ENCODE assay signal across 8 cellular contexts in genomic region chr2:161307676-161308075, GRCh38. TPM values are rescaled to one million over a fixed set of nuclear protein-coding genes. Genes with fewer than 3 reads are reported as not detected.
DNase-seq lines count a peak whose midpoint lies in the region; FAIRE-seq and TF ChIP-seq lines count a peak whose summit lies in the region.

No MANE protein-coding gene starts in this region.

- H2AFZ ChIP-seq in OCI-LY1 (ENCODE audit: low read length) (peak overlapping the region; percentile 26; the same call in 1 of the 2 replicates), H1 (ENCODE audit: low read length) (peak overlapping the region; percentile 31), osteoblast (ENCODE audit: low read length) (peak overlapping the region; percentile 94)

- H3K4me1 ChIP-seq in CD8-positive, alpha-beta memory T cell (ENCODE audit: insufficient read depth, low read length), result peaks cover 16% of the 10 kb centered on the region
- H3K4me1 ChIP-seq in OCI-LY1 (ENCODE audit: insufficient read depth, low read length, severe bottlenecking) (peaks cover 26% of the 10 kb centered on the region), H1 (replicated peaks in 1 of 4; ENCODE audit: control insufficient read depth in 3 of 4, insufficient read depth in 4 of 4, low read length in 3 of 4) (peaks cover 0 to 3% (median 0%) of the 10 kb centered on the region in 4 experiments; a peak in 2 of 7 replicates), osteoblast (ENCODE audit: insufficient read depth, low read length) (peaks cover 7% of the 10 kb centered on the region)

- H3K27ac ChIP-seq in CD8-positive, alpha-beta memory T cell (ENCODE audit: low read depth, low read length), result peak overlapping the region; percentile 83
- H3K27ac ChIP-seq in OCI-LY1 (ENCODE audit: low read depth, low read length, poor library complexity, severe bottlenecking), result peak overlapping the region; percentile 93
- H3K27ac ChIP-seq in H1 (ENCODE audit: low read depth, low read length), result no peak overlapping the region; the same call in 1 of the 2 replicates
- peak overlapping the region; percentile 94 for H3K27ac ChIP-seq in osteoblast (ENCODE audit: low read depth, low read length)

- no peaks in the 10 kb centered on the region for H3K27me3 ChIP-seq in CD8-positive, alpha-beta memory T cell (ENCODE audit: insufficient read depth, low read length, poor library complexity, severe bottlenecking)
- H3K27me3 ChIP-seq in OCI-LY1 (ENCODE audit: insufficient read depth, low read length), result no peaks in the 10 kb centered on the region
- H3K27me3 ChIP-seq in H1 (replicated peaks in 1 of 4; ENCODE audit: control insufficient read depth in 3 of 4, extremely low read depth in 1 of 4, insufficient read depth in 3 of 4, low read length in 3 of 4), result no peaks in the 10 kb centered on the region; a peak in 1 of 7 replicates
- no peaks in the 10 kb centered on the region for H3K27me3 ChIP-seq in osteoblast (ENCODE audit: insufficient read depth, low read length)

- H2BK15ac ChIP-seq in H1 (ENCODE audit: low read length), result no peak overlapping the region

- CTCF ChIA-PET in CD8-positive, alpha-beta memory T cell (lab: Charles Lee), result no interaction called here
- CTCF ChIA-PET in H1 (lab: Charles Lee; ENCODE audit: partially characterized antibody), result interaction anchor here (0.7 to 1.6 kb wide), 6 partner anchors 8 to 263 kb away, joined by 3 to 7 read pairs (median 4); no protein-coding TSS in a partner anchor

- no peak overlapping the region for H3K4ac ChIP-seq in H1 (replicated peaks; ENCODE audit: insufficient read length, low read depth, low read length)

- WGBS in H1 (ENCODE audit: extremely low coverage in 1 of 2, insufficient coverage in 1 of 2, insufficient read length in 1 of 2, insufficient replicate concordance in 2 of 2, low coverage in 1 of 2, low lambda C conversion rate in 2 of 2, missing lambda C conversion rate in 1 of 2), 2 experiments, result 32% methylated on average over 6 of the region's 6 CpGs; no CpG with 5 or more reads in 1 of the 2 experiments

- no peak overlapping the region for H4K91ac ChIP-seq in H1 (replicated peaks; ENCODE audit: insufficient read length, low read length)

- no peak for DNase-seq in CD8-positive, alpha-beta memory T cell
- DNase-seq in H1 (ENCODE audit: low read depth in 1 of 2, low spot score in 2 of 2) (no peak), osteoblast (ENCODE audit: insufficient read length, low spot score, missing footprints) (no peak), GM19239 (ENCODE audit: insufficient read length, low spot score) (no peak), NCI-H1694 (lab: John Stamatoyannopoulos, UW) (no peak), putamen (ENCODE audit: low spot score) (no peak)
- no peak for DNase-seq in effector CD8-positive, alpha-beta T cell (lab: John Stamatoyannopoulos, UW)

- peaks cover 1 to 7% of the 10 kb centered on the region in 2 donors for H3K27me3 Mint-ChIP-seq in CD8-positive, alpha-beta memory T cell

- H3K4me3 Mint-ChIP-seq in CD8-positive, alpha-beta memory T cell, result peak overlapping the region; percentile 90 to 100 (median 96)

- FAIRE-seq in H1 (lab: Jason Lieb, UNC) (no peak), GM19239 (lab: Jason Lieb, UNC) (no peak)

- H3K4me2 ChIP-seq in OCI-LY1 (ENCODE audit: low read length) (peak overlapping the region; percentile 86), H1 (ENCODE audit: insufficient read depth in 1 of 2, low read depth in 2 of 2, low read length in 2 of 2) (peak overlapping the region; percentile 59 to 71), osteoblast (ENCODE audit: insufficient read depth, low read length) (peak overlapping the region; percentile 88)

- H3K14ac ChIP-seq in H1 (ENCODE audit: insufficient read length), result no peak overlapping the region

- no peak overlapping the region for H3K23ac ChIP-seq in H1 (ENCODE audit: insufficient read length)

- H3K27ac Mint-ChIP-seq in CD8-positive, alpha-beta memory T cell, result peak overlapping the region; percentile 92 to 99 (median 97)

- H3F3A ChIP-seq in OCI-LY1 (ENCODE audit: insufficient read depth, low read length), result no peaks in the 10 kb centered on the region

- H3K79me2 ChIP-seq in OCI-LY1 (ENCODE audit: insufficient read depth, low read length), result peaks cover 48% of the 10 kb centered on the region
- peaks cover 18 to 43% of the 10 kb centered on the region in 2 experiments for H3K79me2 ChIP-seq in H1 (ENCODE audit: control insufficient read depth in 1 of 2, insufficient read depth in 2 of 2, low read length in 2 of 2)
- H3K79me2 ChIP-seq in osteoblast (ENCODE audit: insufficient read depth, low read length), result peaks cover 51% of the 10 kb centered on the region

- peak overlapping the region; percentile 97 for H3K9ac ChIP-seq in OCI-LY1 (ENCODE audit: low read length)
- H3K9ac ChIP-seq in H1 (replicated peaks in 1 of 4; ENCODE audit: extremely low read depth in 1 of 4, low read depth in 3 of 4, low read length in 3 of 4), result peak overlapping the region; percentile 8 to 95 (median 81); a peak in 4 of 7 replicates

- H2AK5ac ChIP-seq in H1 (ENCODE audit: low read depth, low read length), result no peak overlapping the region

- H3K79me1 ChIP-seq in H1 (ENCODE audit: low read depth, low read length), result no peaks in the 10 kb centered on the region

- peaks cover 3 to 16% (median 5%) of the 10 kb centered on the region in 3 donors for H3K36me3 Mint-ChIP-seq in CD8-positive, alpha-beta memory T cell

- TF ChIP-seq POLR2A in H1 (IDR thresholded peaks at IDR 0.05; ENCODE audit: control extremely low read depth in 1 of 2, low read depth in 2 of 2, low read length in 2 of 2), result no peak

- H3K18ac ChIP-seq in H1 (ENCODE audit: extremely low read depth, low read length), result no peak overlapping the region

- H2BK12ac ChIP-seq in H1 (ENCODE audit: low read depth, low read length), result no peak overlapping the region

- POLR2A ChIA-PET in CD8-positive, alpha-beta memory T cell (lab: Charles Lee), result interaction anchor here (1.3 kb wide), 1 partner anchor 1596 kb away, joined by 3 read pairs; the partner anchor contains the start of gene MARCHF7
- POLR2A ChIA-PET in H1 (lab: Charles Lee; ENCODE audit: partially characterized antibody), result interaction anchor here (0.7 to 1.9 kb wide), 18 partner anchors 13 to 148 kb away, joined by 3 to 8 read pairs (median 4); partner anchors contain the start of genes TANK and TBR1

- no peaks in the 10 kb centered on the region for H3K9me3 ChIP-seq in CD8-positive, alpha-beta memory T cell (ENCODE audit: low read length)
- H3K9me3 ChIP-seq in OCI-LY1 (ENCODE audit: low read length), result peaks cover 10% of the 10 kb centered on the region
- H3K9me3 ChIP-seq in H1 (ENCODE audit: insufficient read depth in 2 of 2, low read depth in 1 of 2, low read length in 1 of 2), result no peaks in the 10 kb centered on the region
- no peaks in the 10 kb centered on the region for H3K9me3 ChIP-seq in osteoblast (ENCODE audit: low read depth, low read length)

- no peak overlapping the region for H4K8ac ChIP-seq in H1 (ENCODE audit: extremely low read depth, insufficient read depth, low read length)

- no peak for TF ChIP-seq EP300 in H1 (IDR thresholded peaks at IDR 0.05; ENCODE audit: borderline replicate concordance in 1 of 2, low read depth in 2 of 2, low read length in 2 of 2)

- H2BK5ac ChIP-seq in H1 (ENCODE audit: low read depth, low read length), result no peak overlapping the region

- H3K56ac ChIP-seq in H1 (replicated peaks; ENCODE audit: insufficient read length, low read depth, low read length), result peak overlapping the region; percentile 9

- peak overlapping the region; percentile 47 for H4K5ac ChIP-seq in H1 (ENCODE audit: insufficient read length, low read depth, low read length)

- H3K4me1 Mint-ChIP-seq in CD8-positive, alpha-beta memory T cell, result peaks cover 30 to 53% (median 51%) of the 10 kb centered on the region in 3 donors

- H3K36me3 ChIP-seq in CD8-positive, alpha-beta memory T cell (ENCODE audit: insufficient read depth, low read length), result no peaks in the 10 kb centered on the region
- H3K36me3 ChIP-seq in OCI-LY1 (ENCODE audit: insufficient read depth, low read length), result peaks cover 19% of the 10 kb centered on the region
- H3K36me3 ChIP-seq in H1 (ENCODE audit: control insufficient read depth in 2 of 4, insufficient read depth in 4 of 4, low read length in 3 of 4), result no peaks in the 10 kb centered on the region
- no peaks in the 10 kb centered on the region for H3K36me3 ChIP-seq in osteoblast (ENCODE audit: insufficient read depth, low read length)

- H3K9me3 Mint-ChIP-seq in CD8-positive, alpha-beta memory T cell, result peaks cover under 1 to 13% (median 8%) of the 10 kb centered on the region in 5 donors

- H3K4me3 ChIP-seq in CD8-positive, alpha-beta memory T cell (ENCODE audit: low read length), result peak overlapping the region; percentile 61
- peak overlapping the region; percentile 96 for H3K4me3 ChIP-seq in OCI-LY1 (ENCODE audit: low read depth, low read length, poor library complexity, severe bottlenecking)
- peak overlapping the region; percentile 74 to 91 (median 87) for H3K4me3 ChIP-seq in H1 (ENCODE audit: extremely low read depth in 1 of 4, insufficient read depth in 2 of 4, low read depth in 3 of 4, low read length in 4 of 4)
- H3K4me3 ChIP-seq in osteoblast (ENCODE audit: insufficient read depth, low read length), result peak overlapping the region; percentile 89

- no peak for TF ChIP-seq CTCF in OCI-LY1 (IDR thresholded peaks at IDR 0.05; ENCODE audit: low read length)
- no peak for TF ChIP-seq CTCF in H1 (IDR thresholded peaks at IDR 0.05; ENCODE audit: control extremely low read depth in 1 of 3, insufficient read depth in 1 of 3, low read depth in 1 of 3, low read length in 3 of 3)
- no peak for TF ChIP-seq CTCF in osteoblast (IDR thresholded peaks at IDR 0.05; ENCODE audit: extremely low read depth, low read depth, low read length)

- H3K23me2 ChIP-seq in H1 (ENCODE audit: low read depth, low read length), result no peaks in the 10 kb centered on the region

- no peaks in the 10 kb centered on the region for H3K9me2 ChIP-seq in OCI-LY1 (ENCODE audit: low read depth, low read length)

- no peak for TF ChIP-seq RAD21 in H1 (IDR thresholded peaks at IDR 0.05 in 1 of 2, conservative IDR thresholded peaks at IDR 0.05 in 1 of 2; ENCODE audit: low read depth in 2 of 2, low read length in 2 of 2)

- H2BK120ac ChIP-seq in H1 (replicated peaks; ENCODE audit: low read depth, low read length), result no peak overlapping the region

- H2BK20ac ChIP-seq in H1 (ENCODE audit: low read length), result no peak overlapping the region

- H4K20me1 ChIP-seq in OCI-LY1 (ENCODE audit: insufficient read depth, low read length) (no peaks in the 10 kb centered on the region), H1 (replicated peaks in 1 of 2; ENCODE audit: control insufficient read depth in 1 of 2, insufficient read depth in 2 of 2, low read length in 2 of 2) (peaks cover 0 to under 1% of the 10 kb centered on the region in 2 experiments), osteoblast (ENCODE audit: insufficient read depth, low read length) (peaks cover under 1% of the 10 kb centered on the region)

RNA-seq across cellular contexts. Expression of gene PSMD14, which starts 0.5 kb away (rescaled TPM):
- total RNA-seq in CD8-positive, alpha-beta memory T cell, result 100 to 1,000 TPM; 100 to 106 TPM
- 53.8 TPM for polyA plus RNA-seq in CD8-positive, alpha-beta memory T cell
- 84.1 and 88.7 TPM in 2 replicates for total RNA-seq in H1 (2021; fragmentation: NEBNext Ultra II Directional; extraction: Animal tissue kit (Norgen Biotek cat#: 25700))
- 25.4 and 53.9 TPM in 2 replicates for polyA plus RNA-seq in H1 (2011; rRNA removed)
- 69.0 TPM for polyA plus RNA-seq in H1 (2011; cell fraction: cytosol; rRNA removed)
- polyA plus RNA-seq in H1 (2011; cell fraction: nucleus; rRNA removed), result 11.2 TPM
- polyA plus RNA-seq in H1 (2012, experiment 1 of 2), result 77.6 to 98.5 TPM (median 85.7 TPM) in 4 replicates
- polyA plus RNA-seq in H1 (2012, experiment 2 of 2), result 10.9 TPM
- polyA plus RNA-seq in H1 (2013, experiment 1 of 2), result 50.5 TPM
- polyA plus RNA-seq in H1 (2013, experiment 2 of 2), result 51.2 TPM
- polyA minus RNA-seq in H1 (2011; rRNA and poly(A)+ RNA removed), result 35.7 and 51.4 TPM in 2 replicates
- 37.3 TPM for polyA minus RNA-seq in H1 (2011; cell fraction: cytosol; rRNA and poly(A)+ RNA removed)
- polyA minus RNA-seq in H1 (2011; cell fraction: nucleus; rRNA and poly(A)+ RNA removed), result 62.2 TPM
- 74.2 and 76.0 TPM in 2 replicates for total RNA-seq in osteoblast

Comparison
In these comparisons a context has a peak if more than half of its experiments do, and no peak if none do; other contexts are left out.
1. H2AFZ ChIP-seq: peak in every context shown above with its lines; median percentile 94 in osteoblast; 31 in H1; 26 in OCI-LY1.